Comparison of ENCODE assay signal across 23 cellular contexts in genomic region chr10:26516540-26517101, GRCh38.
DNase-seq lines count a peak whose midpoint lies in the region; ATAC-seq, FAIRE-seq and TF ChIP-seq lines count a peak whose summit lies in the region.
"Had no signal": no experiment of that assay in that cellular context is flagged by ENCODE, and none has a peak within 500 bp of the region (broad histone marks: within the 10 kb centered on the region; RNA-seq: fewer than 3 reads in every experiment).

No MANE protein-coding gene starts in this region.

- H2AFZ ChIP-seq in astrocyte (ENCODE audit: low read depth, low read length): no peak overlapping the region

- no peaks in the 10 kb centered on the region for H3K36me3 ChIP-seq in astrocyte (ENCODE audit: insufficient read depth, low read length)

- H3K4me3 Mint-ChIP-seq in natural killer cell (no peak overlapping the region), astrocyte (ENCODE audit: unreplicated experiment) (no peak overlapping the region)
- no peak overlapping the region for H3K4me3 Mint-ChIP-seq in natural killer cell treated with Interleukin-12 subunit alpha and Interleukin-12 subunit beta and Interleukin-15 and Interleukin-18, amount 100 ng/mL, for 72 hours
- H3K4me3 Mint-ChIP-seq in T-helper 2 cell treated with Interferon-gamma antibody and Interleukin-4, amounts not matched to agents 5 μg/mL and 100 μg/mL, for 36 hours: no peak overlapping the region
- H3K4me3 Mint-ChIP-seq: activated CD4-positive, alpha-beta memory T cell treated with anti-CD3 and anti-CD28 coated beads for 36 hours; activated naive CD8-positive, alpha-beta T cell treated with anti-CD3 and anti-CD28 coated beads, Interleukin-2, amount 10 ng/mL, durations not matched to agents 7 days and 5 days; activated T-helper 1 cell treated with anti-CD3 and anti-CD28 coated beads, Interleukin-12 subunit alpha, Interleukin-12 subunit beta, Interleukin-2, Interleukin-4 antibody, amounts not matched to agents 30 ng/mL and 10 ng/mL and 1 ng/mL, durations not matched to agents 14 hours and 24 hours and 36 hours; CD8-positive, alpha-beta memory T cell; effector memory CD8-positive, alpha-beta T cell; naive thymus-derived CD4-positive, alpha-beta T cell had no signal

- no peaks in the 10 kb centered on the region for H3K79me2 ChIP-seq in astrocyte (ENCODE audit: insufficient read depth, low read length)

- peaks cover 30% of the 10 kb centered on the region for H3K36me3 Mint-ChIP-seq in natural killer cell
- peaks cover 31% of the 10 kb centered on the region for H3K36me3 Mint-ChIP-seq in natural killer cell treated with Interleukin-12 subunit alpha and Interleukin-12 subunit beta and Interleukin-15 and Interleukin-18, amount 100 ng/mL, for 72 hours
- no peaks in the 10 kb centered on the region for H3K36me3 Mint-ChIP-seq in astrocyte (ENCODE audit: low read depth, unreplicated experiment)
- H3K36me3 Mint-ChIP-seq in T-helper 2 cell treated with Interferon-gamma antibody and Interleukin-4, amounts not matched to agents 5 μg/mL and 100 μg/mL, for 36 hours (ENCODE audit: low read depth): peaks cover 80% of the 10 kb centered on the region

- H3K27me3 ChIP-seq in astrocyte (ENCODE audit: insufficient read depth, low read length): no peaks in the 10 kb centered on the region
- H3K27me3 ChIP-seq: transverse colon had no signal

- H4K20me1 ChIP-seq in astrocyte (ENCODE audit: insufficient read depth, low read length): no peaks in the 10 kb centered on the region

- H3K27ac Mint-ChIP-seq in natural killer cell (peak overlapping the region; percentile 16 to 33), astrocyte (ENCODE audit: unreplicated experiment) (no peak overlapping the region)
- H3K27ac Mint-ChIP-seq in natural killer cell treated with Interleukin-12 subunit alpha and Interleukin-12 subunit beta and Interleukin-15 and Interleukin-18, amount 100 ng/mL, for 72 hours: no peak overlapping the region
- H3K27ac Mint-ChIP-seq in T-helper 2 cell treated with Interferon-gamma antibody and Interleukin-4, amounts not matched to agents 5 μg/mL and 100 μg/mL, for 36 hours: no peak overlapping the region
- H3K27ac Mint-ChIP-seq: activated CD4-positive, alpha-beta memory T cell treated with anti-CD3 and anti-CD28 coated beads for 36 hours; activated naive CD8-positive, alpha-beta T cell treated with anti-CD3 and anti-CD28 coated beads, Interleukin-2, amount 10 ng/mL, durations not matched to agents 7 days and 5 days; activated T-helper 1 cell treated with anti-CD3 and anti-CD28 coated beads, Interleukin-12 subunit alpha, Interleukin-12 subunit beta, Interleukin-2, Interleukin-4 antibody, amounts not matched to agents 30 ng/mL and 10 ng/mL and 1 ng/mL, durations not matched to agents 14 hours and 24 hours and 36 hours had no signal

- H3K9ac ChIP-seq in astrocyte (ENCODE audit: low read length): no peak overlapping the region

- no peaks in the 10 kb centered on the region for H3K9me3 Mint-ChIP-seq in natural killer cell
- no peaks in the 10 kb centered on the region for H3K9me3 Mint-ChIP-seq in natural killer cell treated with Interleukin-12 subunit alpha and Interleukin-12 subunit beta and Interleukin-15 and Interleukin-18, amount 100 ng/mL, for 72 hours
- peaks cover 18% of the 10 kb centered on the region for H3K9me3 Mint-ChIP-seq in astrocyte (ENCODE audit: unreplicated experiment)
- H3K9me3 Mint-ChIP-seq in T-helper 2 cell treated with Interferon-gamma antibody and Interleukin-4, amounts not matched to agents 5 μg/mL and 100 μg/mL, for 36 hours: peaks cover 17% of the 10 kb centered on the region
- H3K9me3 Mint-ChIP-seq: effector memory CD8-positive, alpha-beta T cell had no signal

- H3K4me2 ChIP-seq in astrocyte (ENCODE audit: low read length): peak overlapping the region; percentile 41

- ATAC-seq in natural killer cell (no peak), left colon (no peak)
- ATAC-seq in natural killer cell treated with Interleukin-12 subunit alpha and Interleukin-12 subunit beta and Interleukin-15 and Interleukin-18, amount 100 ng/mL, for 72 hours: no peak
- ATAC-seq: effector memory CD8-positive, alpha-beta T cell; naive thymus-derived CD4-positive, alpha-beta T cell; Panc1; psoas muscle had no signal

- H3K4me3 ChIP-seq in astrocyte (ENCODE audit: insufficient read depth, low read depth, low read length): no peak overlapping the region
- H3K4me3 ChIP-seq: psoas muscle, transverse colon had no signal

- DNase-seq in natural killer cell (no peak), astrocyte (ENCODE audit: low read depth) (peak; percentile 17), iPS-NIHi7 (ENCODE audit: extremely low spot score) (peak; percentile 23), hippocampal formation (lab: John Stamatoyannopoulos, UW) (no peak), amniotic stem cell (lab: John Stamatoyannopoulos, UW) (no peak), left colon (no peak)
- no peak for DNase-seq in natural killer cell treated with Interleukin-12 subunit alpha and Interleukin-12 subunit beta and Interleukin-15 and Interleukin-18, amount 100 ng/mL, for 72 hours (ENCODE audit: low spot score)
- no peak for DNase-seq in T-helper 2 cell treated with Interferon-gamma antibody and Interleukin-4, amounts not matched to agents 5 μg/mL and 100 μg/mL, for 36 hours (ENCODE audit: low spot score)
- DNase-seq: activated CD4-positive, alpha-beta memory T cell treated with anti-CD3 and anti-CD28 coated beads for 36 hours; activated naive CD8-positive, alpha-beta T cell treated with anti-CD3 and anti-CD28 coated beads, Interleukin-2, amount 10 ng/mL, durations not matched to agents 7 days and 5 days; caudate nucleus; CD8-positive, alpha-beta memory T cell; effector memory CD8-positive, alpha-beta T cell; foreskin fibroblast; MM.1S; naive thymus-derived CD4-positive, alpha-beta T cell; NCI-H2081 treated with DMSO at 0.1 percent for 48 hours; psoas muscle; stimulated activated naive CD4-positive, alpha-beta T cell; transverse colon had no signal

- H3K27ac ChIP-seq in astrocyte (ENCODE audit: low read depth, low read length): no peak overlapping the region
- H3K27ac ChIP-seq: psoas muscle, transverse colon had no signal

- H3K4me1 Mint-ChIP-seq in natural killer cell (peaks cover 32% of the 10 kb centered on the region in 2 donors), astrocyte (ENCODE audit: low read depth, unreplicated experiment) (no peaks in the 10 kb centered on the region)
- H3K4me1 Mint-ChIP-seq in natural killer cell treated with Interleukin-12 subunit alpha and Interleukin-12 subunit beta and Interleukin-15 and Interleukin-18, amount 100 ng/mL, for 72 hours (ENCODE audit: low read depth in 2 of 2): peaks cover 22 to 23% of the 10 kb centered on the region in 2 donors
- no peaks in the 10 kb centered on the region for H3K4me1 Mint-ChIP-seq in T-helper 2 cell treated with Interferon-gamma antibody and Interleukin-4, amounts not matched to agents 5 μg/mL and 100 μg/mL, for 36 hours (ENCODE audit: low read depth)

- FAIRE-seq in astrocyte (lab: Jason Lieb, UNC): no peak
- FAIRE-seq: H54 had no signal

- H3K4me1 ChIP-seq in astrocyte (ENCODE audit: insufficient read depth, low read length): no peaks in the 10 kb centered on the region
- H3K4me1 ChIP-seq: psoas muscle, transverse colon had no signal

- intact Hi-C loops in natural killer cell (cut with micrococcal nuclease): no loop called here
- intact Hi-C loops in left colon (cut with DNase I, micrococcal nuclease): no loop called here

- no peaks in the 10 kb centered on the region for H3K9me3 ChIP-seq in astrocyte (ENCODE audit: insufficient read depth, low read depth, low read length)
- H3K9me3 ChIP-seq: transverse colon had no signal

- TF ChIP-seq CTCF in natural killer cell (IDR thresholded peaks at IDR 0.05): no peak
- no peak for TF ChIP-seq CTCF in astrocyte (IDR thresholded peaks at IDR 0.05; ENCODE audit: insufficient read depth, low read depth, low read length)

- H3K27me3 Mint-ChIP-seq in natural killer cell (ENCODE audit: low read depth in 2 of 2) (no peaks in the 10 kb centered on the region), astrocyte (ENCODE audit: low read depth, unreplicated experiment) (no peaks in the 10 kb centered on the region)
- H3K27me3 Mint-ChIP-seq in natural killer cell treated with Interleukin-12 subunit alpha and Interleukin-12 subunit beta and Interleukin-15 and Interleukin-18, amount 100 ng/mL, for 72 hours: no peaks in the 10 kb centered on the region
- H3K27me3 Mint-ChIP-seq in T-helper 2 cell treated with Interferon-gamma antibody and Interleukin-4, amounts not matched to agents 5 μg/mL and 100 μg/mL, for 36 hours (ENCODE audit: low read depth): no peaks in the 10 kb centered on the region
- H3K27me3 Mint-ChIP-seq: activated CD4-positive, alpha-beta memory T cell treated with anti-CD3 and anti-CD28 coated beads for 36 hours; activated naive CD8-positive, alpha-beta T cell treated with anti-CD3 and anti-CD28 coated beads, Interleukin-2, amount 10 ng/mL, durations not matched to agents 7 days and 5 days; CD8-positive, alpha-beta memory T cell; effector memory CD8-positive, alpha-beta T cell; naive thymus-derived CD4-positive, alpha-beta T cell had no signal

Comparison
In these comparisons a context has a peak if more than half of its experiments do, and no peak if none do; other contexts are left out.
1. H3K27ac Mint-ChIP-seq: peak in natural killer cell (2 of 2); none in natural killer cell treated with Interleukin-12 subunit alpha and Interleukin-12 subunit beta and Interleukin-15 and Interleukin-18, amount 100 ng/mL, for 72 hours (0 of 2), astrocyte (single experiment) and T-helper 2 cell treated with Interferon-gamma antibody and Interleukin-4, amounts not matched to agents 5 μg/mL and 100 μg/mL, for 36 hours (single experiment).
2. DNase-seq: peak in astrocyte (single experiment) and iPS-NIHi7 (single experiment); none in natural killer cell (single experiment), natural killer cell treated with Interleukin-12 subunit alpha and Interleukin-12 subunit beta and Interleukin-15 and Interleukin-18, amount 100 ng/mL, for 72 hours (single experiment), hippocampal formation (0 of 2), amniotic stem cell (single experiment), left colon (0 of 2) and T-helper 2 cell treated with Interferon-gamma antibody and Interleukin-4, amounts not matched to agents 5 μg/mL and 100 μg/mL, for 36 hours (single experiment).